ENCODE assay signal across 7 cellular contexts in genomic region chr14:64704145-64704742, GRCh38. TPM values are rescaled to one million over a fixed set of nuclear protein-coding genes. Genes with fewer than 3 reads are reported as not detected.
DNase-seq lines count a peak whose midpoint lies in the region; ATAC-seq and TF ChIP-seq lines count a peak whose summit lies in the region.

Gene PLEKHG3 (plus strand): TSS chr14:64704424. CDS start chr14:64727632, 23,208 bp downstream.

- H3K4me1 Mint-ChIP-seq in activated T-cell treated with anti-CD3 and anti-CD28 coated beads, Interleukin-2, amount 50 U/mL, for 4 hours (ENCODE audit: low read depth) = peaks cover 54% of the 10 kb centered on the region

- TF ChIP-seq CTCF in GM13977 (IDR thresholded peaks at IDR 0.05; ENCODE audit: extremely low read depth, insufficient read depth, missing control alignments) (no peak), esophagus squamous epithelium (IDR thresholded peaks at IDR 0.05) (no peak), testis (IDR thresholded peaks at IDR 0.05) (no peak)

- intact Hi-C loops in esophagus squamous epithelium (cut with DNase I) = no loop called here
- intact Hi-C loops in testis (cut with DNase I; ENCODE audit: low total_unique reads) = no loop called here

- no peaks in the 10 kb centered on the region for H3K36me3 ChIP-seq in esophagus squamous epithelium
- no peaks in the 10 kb centered on the region for H3K36me3 ChIP-seq in testis (ENCODE audit: low read depth, missing control alignments)

- peak within 1 kb of the TSS; percentile 80 for H3K4me3 Mint-ChIP-seq in activated T-cell treated with anti-CD3 and anti-CD28 coated beads, Interleukin-2, amount 50 U/mL, for 4 hours

- peak within 1 kb of the TSS; percentile 77 to 96 (median 93) for H3K4me3 ChIP-seq in esophagus squamous epithelium
- peak within 1 kb of the TSS; percentile 80 to 83 for H3K4me3 ChIP-seq in testis

- DNase-seq in GM13977 (ENCODE audit: low spot score) (peak; percentile 50), NCI-H2171 (lab: John Stamatoyannopoulos, UW) (peak; percentile 59), esophagus squamous epithelium (lab: John Stamatoyannopoulos, UW) (no peak), middle frontal gyrus (ENCODE audit: extremely low spot score, low spot score) (peak; percentile 53), testis (peak; percentile 80)
- DNase-seq in activated T-cell treated with anti-CD3 and anti-CD28 coated beads, Interleukin-2, amount 50 U/mL, for 4 hours = no peak

- H3K27me3 ChIP-seq in esophagus squamous epithelium (peaks cover 0 to 9% (median 0%) of the 10 kb centered on the region in 4 donors), testis (no peaks in the 10 kb centered on the region)

- H3K9me3 Mint-ChIP-seq in activated T-cell treated with anti-CD3 and anti-CD28 coated beads, Interleukin-2, amount 50 U/mL, for 4 hours = no peaks in the 10 kb centered on the region

- H3K9me3 ChIP-seq in esophagus squamous epithelium (no peaks in the 10 kb centered on the region), testis (no peaks in the 10 kb centered on the region)

- peaks cover 27% of the 10 kb centered on the region for H3K27me3 Mint-ChIP-seq in activated T-cell treated with anti-CD3 and anti-CD28 coated beads, Interleukin-2, amount 50 U/mL, for 4 hours (ENCODE audit: low read depth)

- H3K4me1 ChIP-seq in esophagus squamous epithelium (peaks cover 39 to 78% (median 46%) of the 10 kb centered on the region in 3 donors), testis (peaks cover 22% of the 10 kb centered on the region)

- WGBS in esophagus squamous epithelium, 2 donors = 2% methylated on average over 13 to 17 of the region's 69 CpGs
- WGBS in testis, 2 donors = 0 to 1% methylated on average over 22 to 45 of the region's 69 CpGs

- H3K36me3 Mint-ChIP-seq in activated T-cell treated with anti-CD3 and anti-CD28 coated beads, Interleukin-2, amount 50 U/mL, for 4 hours (ENCODE audit: insufficient read depth) = no peaks in the 10 kb centered on the region

- peak; percentile 51 to 54 for ATAC-seq in activated T-cell treated with anti-CD3 and anti-CD28 coated beads, Interleukin-2, amount 50 U/mL, for 4 hours
- no peak for ATAC-seq in GM21447 (IDR thresholded peaks at IDR 0.05; ENCODE audit: unreplicated experiment)

- in situ Hi-C loops in GM13977 (cut with MboI; ENCODE audit: low pct_unique_long_range_greater_than_20kb, low sequenced_read_pairs, unreplicated experiment) = no loop called here

- peak within 1 kb of the TSS; percentile 94 to 97 (median 96) for H3K27ac ChIP-seq in esophagus squamous epithelium
- peak within 1 kb of the TSS; percentile 78 to 85 for H3K27ac ChIP-seq in testis

- TF ChIP-seq POLR2A in esophagus squamous epithelium (IDR thresholded peaks at IDR 0.05) = peak in 2 of 4 donors; percentile 68 to 80
- no peak for TF ChIP-seq POLR2A in testis (IDR thresholded peaks at IDR 0.05)

RNA-seq across cellular contexts. Expression of gene PLEKHG3, which starts in this region (rescaled TPM):
- total RNA-seq in activated T-cell treated with anti-CD3 and anti-CD28 coated beads, Interleukin-2, amount 50 U/mL, for 4 hours = 1 to 10 TPM; 1.1 to 6.7 (median 3.7) TPM
- 10 to 100 TPM; 44.6 to 87.8 (median 60.8) TPM for total RNA-seq in esophagus squamous epithelium
- total RNA-seq in testis = 10 to 100 TPM; 20.1 to 20.6 TPM
- 21.6 TPM for polyA plus RNA-seq in testis (ENCODE audit: insufficient read depth, low read depth, low replicate concordance)

Comparison
In these comparisons a context has a peak if more than half of its experiments do, and no peak if none do; other contexts are left out.
1. DNase-seq: peak in GM13977 (single experiment), NCI-H2171 (single experiment), middle frontal gyrus (single experiment) and testis (single experiment); none in activated T-cell treated with anti-CD3 and anti-CD28 coated beads, Interleukin-2, amount 50 U/mL, for 4 hours (single experiment) and esophagus squamous epithelium (single experiment).